In the genomic region with DNA sequence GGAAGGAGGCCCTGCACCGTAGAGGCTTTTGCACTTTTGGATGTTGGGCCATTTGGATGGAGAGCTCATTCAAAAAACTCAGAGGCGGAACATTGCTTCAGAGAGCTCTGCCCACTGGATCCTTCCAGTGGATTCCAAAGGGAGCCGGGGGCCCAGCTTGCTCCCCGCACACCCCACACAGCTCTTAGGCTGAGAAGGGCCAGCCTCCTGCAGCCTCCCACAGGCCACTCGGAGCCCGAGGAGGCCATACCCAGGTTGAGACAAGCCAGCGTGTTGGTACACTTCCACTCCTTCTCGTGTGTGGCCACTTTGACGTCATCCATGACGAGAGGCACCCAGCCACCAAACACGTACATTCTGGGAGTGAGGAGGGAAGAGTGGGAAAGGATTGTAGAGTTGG, we compare ENCODE assay signal across 17 cellular contexts. TPM values are rescaled to one million over a fixed set of nuclear protein-coding genes. Genes with fewer than 3 reads are reported as not detected.
DNase-seq lines count a peak whose midpoint lies in the region; ATAC-seq and TF ChIP-seq lines count a peak whose summit lies in the region.
"Had no signal": no experiment of that assay in that cellular context is flagged by ENCODE, and none has a peak within 500 bp of the region (broad histone marks: within the 10 kb centered on the region; RNA-seq: fewer than 3 reads in every experiment).

No MANE protein-coding gene starts in this region.

- H3K4me1 ChIP-seq in endocrine pancreas (ENCODE audit: control insufficient read depth, insufficient read depth, low read length) (peaks cover 3% of the 10 kb centered on the region), spleen (peaks cover 6 to 30% (median 15%) of the 10 kb centered on the region in 6 donors)

- 91 to 99% (median 94%) methylated on average over 11 of the region's 11 CpGs; no CpG with 5 or more reads in 1 of the 5 donors for WGBS in spleen, 5 donors

- no peak for DNase-seq in activated T-cell treated with anti-CD3 and anti-CD28 coated beads, Interleukin-2, amount 50 U/mL, for 24 hours
- no peak for DNase-seq in activated T-cell treated with anti-CD3 and anti-CD28 coated beads for 4 hours
- peak; percentile 71 for DNase-seq in spleen
- DNase-seq in H7, result no peak
- DNase-seq in NCI-H345 (lab: John Stamatoyannopoulos, UW), result no peak
- DNase-seq: 8988T; CD4-positive, alpha-beta memory T cell; DMS153; DMS79; GDM1; GOT3; H9 had no signal

- no peak overlapping the region for H3K27ac ChIP-seq in spleen
- H3K27ac ChIP-seq: BLaER1 had no signal

- peak overlapping the region; percentile 18 for H3K27ac Mint-ChIP-seq in activated T-cell treated with anti-CD3 and anti-CD28 coated beads, Interleukin-2, amount 50 U/mL, for 24 hours

- H3K27me3 ChIP-seq in endocrine pancreas (ENCODE audit: control insufficient read depth, insufficient read depth, low read length) (no peaks in the 10 kb centered on the region), spleen (replicated peaks in 1 of 7) (no peaks in the 10 kb centered on the region), H7 (ENCODE audit: control insufficient read depth, insufficient read depth, low read length) (no peaks in the 10 kb centered on the region)

- ATAC-seq in activated CD4-positive, CD25-positive, alpha-beta regulatory T cell treated with anti-CD3 and anti-CD28 coated beads, Interleukin-2, amount 50 U/mL, for 24 hours, result no peak
- ATAC-seq: HepG2 had no signal

- TF ChIP-seq CTCF in spleen (IDR thresholded peaks at IDR 0.05 in 8 of 11, conservative IDR thresholded peaks at IDR 0.05 in 3 of 11), result no peak

- no peaks in the 10 kb centered on the region for H3K27me3 Mint-ChIP-seq in activated T-cell treated with anti-CD3 and anti-CD28 coated beads, Interleukin-2, amount 50 U/mL, for 24 hours
- H3K27me3 Mint-ChIP-seq: CD4-positive, alpha-beta memory T cell had no signal

- H3K4me3 ChIP-seq in endocrine pancreas (ENCODE audit: control insufficient read depth, insufficient read depth, low read length) (no peak overlapping the region), spleen (no peak overlapping the region), H7 (ENCODE audit: insufficient read depth, low read depth, low read length) (no peak overlapping the region)
- H3K4me3 ChIP-seq: BLaER1 had no signal

- peaks cover 17% of the 10 kb centered on the region for H3K4me1 Mint-ChIP-seq in activated T-cell treated with anti-CD3 and anti-CD28 coated beads, Interleukin-2, amount 50 U/mL, for 24 hours (ENCODE audit: low read depth)

- H3K4me3 Mint-ChIP-seq in activated T-cell treated with anti-CD3 and anti-CD28 coated beads, Interleukin-2, amount 50 U/mL, for 24 hours, result no peak overlapping the region
- H3K4me3 Mint-ChIP-seq: CD14-positive monocyte, H9 had no signal

- no peaks in the 10 kb centered on the region for H3K9me3 Mint-ChIP-seq in activated T-cell treated with anti-CD3 and anti-CD28 coated beads, Interleukin-2, amount 50 U/mL, for 24 hours
- H3K9me3 Mint-ChIP-seq: CD4-positive, alpha-beta memory T cell had no signal

- intact Hi-C loops in spleen (cut with DNase I; ENCODE audit: low total_unique reads), result no loop called here

- H3K36me3 ChIP-seq in endocrine pancreas (ENCODE audit: control insufficient read depth, insufficient read depth, low read length) (peaks cover 7% of the 10 kb centered on the region), spleen (peaks cover 8 to 86% (median 80%) of the 10 kb centered on the region in 6 donors), H7 (replicated peaks; ENCODE audit: control insufficient read depth, insufficient read depth, low read length) (peaks cover 49% of the 10 kb centered on the region)

- TF ChIP-seq POLR2A in spleen (IDR thresholded peaks at IDR 0.05), result no peak

- H3K9ac ChIP-seq in endocrine pancreas (ENCODE audit: control insufficient read depth, insufficient read depth, low read length), result peak overlapping the region; percentile 55
- H3K9ac ChIP-seq: BLaER1 had no signal

- H3K36me3 Mint-ChIP-seq in activated T-cell treated with anti-CD3 and anti-CD28 coated beads, Interleukin-2, amount 50 U/mL, for 24 hours (ENCODE audit: low read depth), result peaks cover 99% of the 10 kb centered on the region

- H3K9me3 ChIP-seq in endocrine pancreas (ENCODE audit: control insufficient read depth, low read length) (no peaks in the 10 kb centered on the region), spleen (no peaks in the 10 kb centered on the region)
- H3K9me3 ChIP-seq: BLaER1 had no signal

RNA-seq across cellular contexts. Expression of gene HCFC1, which starts 10.3 kb away (rescaled TPM):
- 10 to 100 TPM; 50.6 to 86.5 (median 62.1) TPM for total RNA-seq in spleen
- 10 to 100 TPM in 2 of 3 donors, 1 to 10 TPM in 1; 9.5 to 22.7 (median 11.4) TPM for polyA plus RNA-seq in spleen
- total RNA-seq in H7 (2014; rRNA removed; shearing (Covaris generic)), result 64.9 and 70.0 TPM in 2 replicates

RNA-seq across cellular contexts. Expression of gene TMEM187, which starts 11.3 kb away (rescaled TPM):
- total RNA-seq in spleen, result 10 to 100 TPM in 1 of 7 donors, 1 to 10 TPM in 6; 2.0 to 12.2 (median 6.2) TPM
- polyA plus RNA-seq in spleen, result 1 to 10 TPM; 3.3 to 7.4 (median 4.9) TPM
- 8.8 and 9.5 TPM in 2 replicates for total RNA-seq in H7 (2014; rRNA removed; shearing (Covaris generic))

RNA-seq across cellular contexts. Expression of gene RENBP, which starts 16.8 kb away (rescaled TPM):
- total RNA-seq in spleen, result 100 to 1,000 TPM in 1 of 7 donors, 10 to 100 TPM in 6; 42.0 to 105 (median 63.6) TPM
- polyA plus RNA-seq in spleen, result 10 to 100 TPM; 44.3 to 91.3 (median 47.9) TPM
- 17.9 and 18.3 TPM in 2 replicates for total RNA-seq in H7 (2014; rRNA removed; shearing (Covaris generic))

RNA-seq across cellular contexts. Expression of gene NAA10, which starts 26.5 kb away (rescaled TPM):
- 10 to 100 TPM; 56.4 to 89.1 (median 85.5) TPM for total RNA-seq in spleen
- polyA plus RNA-seq in spleen, result 100 to 1,000 TPM; 123 to 174 (median 168) TPM
- 86.7 and 97.4 TPM in 2 replicates for total RNA-seq in H7 (2014; rRNA removed; shearing (Covaris generic))

RNA-seq across cellular contexts. Expression of gene ARHGAP4, which starts 35.2 kb away (rescaled TPM):
- total RNA-seq in spleen, result 100 to 1,000 TPM; 176 to 317 (median 236) TPM
- 100 to 1,000 TPM; 297 to 713 (median 635) TPM for polyA plus RNA-seq in spleen
- 39.4 and 51.3 TPM in 2 replicates for total RNA-seq in H7 (2014; rRNA removed; shearing (Covaris generic))
